ENCODE assay signal across 21 cellular contexts in genomic region chr12:9241301-9241700, GRCh38. TPM values are rescaled to one million over a fixed set of nuclear protein-coding genes. Genes with fewer than 3 reads are reported as not detected.
DNase-seq lines count a peak whose midpoint lies in the region; ATAC-seq, FAIRE-seq and TF ChIP-seq lines count a peak whose summit lies in the region.
"Had no signal": no experiment of that assay in that cellular context is flagged by ENCODE, and none has a peak within 500 bp of the region (broad histone marks: within the 10 kb centered on the region; RNA-seq: fewer than 3 reads in every experiment).

No MANE protein-coding gene starts in this region.

- no peak for FAIRE-seq in HepG2 (lab: Jason Lieb, UNC)
- FAIRE-seq: A549, GM12891, GM18507 had no signal

- no peak for TF ChIP-seq RAD21 in HepG2 (CRISPR knock-in tag; IDR thresholded peaks at IDR 0.05)

- H3K9me2 ChIP-seq in GM23338 (ENCODE audit: insufficient read depth), result no peaks in the 10 kb centered on the region

- H3K27ac Mint-ChIP-seq in GM23338, result no peak overlapping the region

- H3K79me2 ChIP-seq in GM23338 (replicated peaks; ENCODE audit: insufficient read depth) (no peaks in the 10 kb centered on the region), HepG2 (ENCODE audit: insufficient read depth, low read length) (no peaks in the 10 kb centered on the region)

- ATAC-seq in heart left ventricle, result no peak
- no peak for ATAC-seq in Right ventricle myocardium superior (ENCODE audit: poor library complexity)
- no peak for ATAC-seq in GM23338
- peak; percentile 67 for ATAC-seq in HepG2
- no peak for ATAC-seq in GM21723 (IDR thresholded peaks at IDR 0.05; ENCODE audit: unreplicated experiment)
- ATAC-seq in HG03565 (IDR thresholded peaks at IDR 0.05; ENCODE audit: unreplicated experiment), result no peak
- ATAC-seq: A549 had no signal

- DNase-seq in heart left ventricle (no peak), Right ventricle myocardium superior (no peak), GM23338 (ENCODE audit: low spot score) (no peak), HepG2 (ENCODE audit: low spot score) (no peak), substantia nigra (lab: John Stamatoyannopoulos, UW) (peak in 2 of 49 donors; percentile 2 to 36), foreskin melanocyte (no peak)
- DNase-seq: COR-L47, GF-D8, GM23248, KG1, NCI-H1436 treated with DMSO at 0.1 percent for 48 hours, NCI-H2029 treated with DMSO at 0.1 percent for 48 hours, NCI-H748 treated with DMSO at 0.1 percent for 48 hours had no signal

- no peaks in the 10 kb centered on the region for H3K27me3 ChIP-seq in heart left ventricle
- H3K27me3 ChIP-seq in GM23338 (ENCODE audit: insufficient read depth), result no peaks in the 10 kb centered on the region
- no peaks in the 10 kb centered on the region for H3K27me3 ChIP-seq in HepG2 (ENCODE audit: control insufficient read depth in 1 of 2, insufficient read depth in 2 of 2, low read length in 2 of 2)

- H3K9ac ChIP-seq in HepG2 (ENCODE audit: insufficient read depth, low read depth, low read length), result no peak overlapping the region
- H3K9ac ChIP-seq: GM23248 had no signal

- H3K4me2 ChIP-seq in GM23338 (no peak overlapping the region), HepG2 (ENCODE audit: low read depth, low read length) (no peak overlapping the region)
- H3K4me2 ChIP-seq: A549 had no signal

- WGBS in heart left ventricle, 4 donors, result 76 to 94% (median 86%) methylated on average over 3 of the region's 3 CpGs
- WGBS in HepG2 (ENCODE audit: low lambda C conversion rate), result 23% methylated on average over 3 of the region's 3 CpGs

- H2AFZ ChIP-seq in GM23338 (peak overlapping the region; percentile 91; the same call in 1 of the 2 replicates), HepG2 (ENCODE audit: low read length) (no peak overlapping the region)
- H2AFZ ChIP-seq: GM23248 had no signal

- no peaks in the 10 kb centered on the region for H3K9me3 Mint-ChIP-seq in GM23338

- TF ChIP-seq EP300 in HepG2 (IDR thresholded peaks at IDR 0.05; ENCODE audit: low read depth in 2 of 2, low read length in 2 of 2), result peak in 1 of 2 experiments; percentile 37; a peak in 1 of 4 replicates
- no peak for TF ChIP-seq EP300 in HepG2 (CRISPR knock-in tag; IDR thresholded peaks at IDR 0.05; ENCODE audit: borderline replicate concordance)

- no peak overlapping the region for H3K4me3 Mint-ChIP-seq in GM23338

- in situ Hi-C loops in HepG2 (cut with HindIII; ENCODE audit: extremely low pct_ligation_motif_present, low pct_unique_long_range_greater_than_20kb), result no loop called here

- H3F3A ChIP-seq in GM23338 (replicated peaks; ENCODE audit: low read depth), result no peaks in the 10 kb centered on the region

- H3K4me3 ChIP-seq in heart left ventricle, result peak overlapping the region in 6 of 12 donors; percentile 38 to 63 (median 56)
- H3K4me3 ChIP-seq in GM23338, result no peak overlapping the region
- no peak overlapping the region for H3K4me3 ChIP-seq in HepG2 (replicated peaks in 1 of 3; ENCODE audit: insufficient read depth in 1 of 3, low read depth in 2 of 3, low read length in 3 of 3)
- H3K4me3 ChIP-seq: A549, GM23248 had no signal

- H4K20me1 ChIP-seq in GM23338 (replicated peaks; ENCODE audit: insufficient read depth) (no peaks in the 10 kb centered on the region), HepG2 (ENCODE audit: insufficient read depth, low read length) (no peaks in the 10 kb centered on the region)

- no TSS peak for BruUV-seq in HepG2 (replicated peaks; lab: Mats Ljungman, UMichigan)

- intact Hi-C loops in heart left ventricle (cut with DNase I), result loop anchor here in 5 of 10 donors (2.0 to 10.0 kb wide), 4 partner anchors 74 to 126 kb away; partner anchors contain the start of gene A2M (in 5 of the 5)
- intact Hi-C loops in Right ventricle myocardium superior (cut with DNase I), result loop anchor here (5.0 kb wide), 1 partner anchor 124 kb away; the partner anchor contains the start of gene A2M
- intact Hi-C loops in HepG2 (cut with micrococcal nuclease; ENCODE audit: unreplicated experiment), result no loop called here

- no peak for TF ChIP-seq POLR2A in heart left ventricle (IDR thresholded peaks at IDR 0.05)
- no peak for TF ChIP-seq POLR2A in HepG2 (IDR thresholded peaks at IDR 0.05; ENCODE audit: insufficient read depth in 1 of 2, low read depth in 2 of 2, low read length in 2 of 2)

- CTCF ChIA-PET in HepG2 (lab: Yijun Ruan, JAX; ENCODE audit: low intra/inter-chr PET ratio, low total read pairs), result no interaction called here

- no peaks in the 10 kb centered on the region for H3K36me3 Mint-ChIP-seq in GM23338 (ENCODE audit: low read depth)

- POLR2A ChIA-PET in HepG2 (lab: Yijun Ruan, JAX), result no interaction called here

- H3K36me3 ChIP-seq in heart left ventricle (no peaks in the 10 kb centered on the region), GM23338 (ENCODE audit: insufficient read depth) (no peaks in the 10 kb centered on the region), HepG2 (replicated peaks in 1 of 2; ENCODE audit: control insufficient read depth in 1 of 2, insufficient read depth in 2 of 2, low read length in 2 of 2) (no peaks in the 10 kb centered on the region)

- H3K4me1 ChIP-seq in heart left ventricle (peaks cover 0 to 11% (median 0%) of the 10 kb centered on the region in 12 donors), GM23338 (ENCODE audit: insufficient read depth) (no peaks in the 10 kb centered on the region), HepG2 (ENCODE audit: insufficient read depth, low read length) (peaks cover 47% of the 10 kb centered on the region)
- H3K4me1 ChIP-seq: A549 had no signal

- no peak for TF ChIP-seq CTCF in heart left ventricle (IDR thresholded peaks at IDR 0.05)
- TF ChIP-seq CTCF in GM23338 (conservative IDR thresholded peaks at IDR 0.05; ENCODE audit: low read depth in 2 of 2), result no peak
- TF ChIP-seq CTCF in HepG2 (CRISPR knock-in tag; IDR thresholded peaks at IDR 0.05), result no peak

- H3K27ac ChIP-seq in heart left ventricle, result peak overlapping the region in 7 of 12 donors; percentile 54 to 86 (median 77)
- no peak overlapping the region for H3K27ac ChIP-seq in GM23338 (ENCODE audit: low read depth)
- no peak overlapping the region for H3K27ac ChIP-seq in HepG2 (ENCODE audit: extremely low read length, insufficient read depth, low read length)
- H3K27ac ChIP-seq in substantia nigra (ENCODE audit: low read depth, low read length, poor library complexity, severe bottlenecking), result peak overlapping the region; percentile 48
- H3K27ac ChIP-seq: A549, GM23248 had no signal

- peaks cover 6% of the 10 kb centered on the region; the same call in 2 of the 3 replicates for H3K4me1 Mint-ChIP-seq in GM23338

- H3K9me3 ChIP-seq in heart left ventricle (no peaks in the 10 kb centered on the region), HepG2 (ENCODE audit: low read length) (no peaks in the 10 kb centered on the region)
- H3K9me3 ChIP-seq: A549 had no signal

- peaks cover 3% of the 10 kb centered on the region for H3K27me3 Mint-ChIP-seq in GM23338 (ENCODE audit: insufficient read depth, low read depth, poor library complexity)

TF ChIP-seq in GM23338, 12 proteins besides CTCF, POLR2A, EP300 and RAD21 (continues in another document):
- TF ChIP-seq ETS1 (IDR thresholded peaks at IDR 0.05), result no peak

TF ChIP-seq in HepG2, 621 proteins besides CTCF, POLR2A, EP300 and RAD21 (continues in another document):
- peak; percentile 75 for TF ChIP-seq HNF4A (CRISPR knock-in tag; IDR thresholded peaks at IDR 0.05)
- 0 out of 2 replicates have a peak, but pooled peaks have one; percentile 40 for TF ChIP-seq ZMYM3 (CRISPR knock-in tag; IDR thresholded peaks at IDR 0.05)
- TF ChIP-seq, protein P1, sequence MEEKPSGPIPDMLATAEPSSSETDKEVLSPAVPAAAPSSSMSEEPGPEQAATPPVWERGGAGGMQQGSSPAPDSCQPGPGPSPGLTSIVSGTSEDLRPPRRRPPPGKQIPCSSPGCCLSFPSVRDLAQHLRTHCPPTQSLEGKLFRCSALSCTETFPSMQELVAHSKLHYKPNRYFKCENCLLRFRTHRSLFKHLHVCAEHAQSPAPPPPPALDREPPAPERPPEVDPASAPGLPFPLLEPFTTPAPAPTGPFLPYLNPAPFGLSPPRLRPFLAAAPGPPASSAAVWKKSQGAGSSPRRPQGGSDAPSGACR (CRISPR knock-in tag; IDR thresholded peaks at IDR 0.05), result no peak
- no peak for TF ChIP-seq JUNB (CRISPR knock-in tag; IDR thresholded peaks at IDR 0.05; ENCODE audit: borderline replicate concordance)
- TF ChIP-seq TSC22D2 (CRISPR knock-in tag; IDR thresholded peaks at IDR 0.05; ENCODE audit: borderline replicate concordance), result no peak
- TF ChIP-seq ZNF629 (CRISPR knock-in tag; conservative IDR thresholded peaks at IDR 0.05), result peak; percentile 70
- TF ChIP-seq TAF1 (CRISPR knock-in tag; IDR thresholded peaks at IDR 0.05), result no peak

RNA-seq across cellular contexts. Expression of gene PZP, which starts 33.1 kb away (rescaled TPM):
- total RNA-seq in heart left ventricle (1 to 10 TPM in 1 of 9 donors, under 1 TPM in 7, not detected in 1; 0.08 to 1.1 (median 0.64) TPM), Right ventricle myocardium superior (1.3 TPM), HepG2 (2016; rRNA removed; fragmentation: Illumina TruSeq; extraction: Trizol) (0.89 and 1.1 TPM in 2 replicates)
- polyA plus RNA-seq in heart left ventricle (under 1 TPM; 0.12 to 0.42 TPM), GM23338 (2016; fragmentation: Nextera tagmentation; extraction: Ambion mirVana) (0.33 and 0.92 TPM in 2 replicates), HepG2 (2011; rRNA removed) (0.07 and 0.50 TPM in 2 replicates)
- total RNA-seq in GM23338 (2014; rRNA removed; shearing (Covaris generic)), result 0.43 TPM in 1 of 2 replicates, not detected in the other
- 0.26 TPM in 1 of 2 replicates, not detected in the other for total RNA-seq in HepG2 (2016; cell fraction: cytosol; rRNA removed; fragmentation: Illumina TruSeq; extraction: Trizol; ENCODE audit: low read depth)
- 0.12 and 0.63 TPM in 2 replicates for total RNA-seq in HepG2 (2016; cell fraction: insoluble cytoplasmic fraction; rRNA removed; fragmentation: Illumina TruSeq; extraction: Trizol)
- 0.09 TPM in 1 of 2 replicates, not detected in the other for total RNA-seq in HepG2 (2016; cell fraction: membrane; rRNA removed; fragmentation: Illumina TruSeq; extraction: Trizol)
- total RNA-seq in HepG2 (2016; cell fraction: nucleus; rRNA removed; fragmentation: Illumina TruSeq; extraction: Trizol), result 1.1 TPM in 2 replicates
- polyA plus RNA-seq in HepG2 (2011; cell fraction: cytosol; rRNA removed), result 0.04 TPM in 1 of 2 replicates, not detected in the other
- polyA plus RNA-seq in HepG2 (2011; cell fraction: nucleus; rRNA removed), result 0.09 and 0.16 TPM in 2 replicates
- 0.75 and 0.97 TPM in 2 replicates for polyA plus RNA-seq in HepG2 (2012)
- polyA plus RNA-seq in HepG2 (2016; cell fraction: cytosol; fragmentation: Illumina TruSeq; extraction: Trizol; ENCODE audit: low read depth), result 0.17 and 0.20 TPM in 2 replicates
- 0.84 and 1.7 TPM in 2 replicates for polyA plus RNA-seq in HepG2 (2016; cell fraction: insoluble cytoplasmic fraction; fragmentation: Illumina TruSeq; extraction: Trizol; ENCODE audit: low read depth)
- polyA plus RNA-seq in HepG2 (2016; cell fraction: membrane; fragmentation: Illumina TruSeq; extraction: Trizol; ENCODE audit: low read depth), result 0.21 and 0.30 TPM in 2 replicates
- polyA plus RNA-seq in HepG2 (2016; cell fraction: nucleus; fragmentation: Illumina TruSeq; extraction: Trizol; ENCODE audit: insufficient read depth, low read depth), result 0.86 and 1.7 TPM in 2 replicates
- 0.20 TPM in 1 of 2 replicates, not detected in the other for polyA minus RNA-seq in HepG2 (2011; rRNA and poly(A)+ RNA removed; ENCODE audit: low replicate concordance)
- polyA minus RNA-seq in HepG2 (2011; cell fraction: cytosol; rRNA and poly(A)+ RNA removed), result not detected in 2 replicates
- 0.25 and 0.26 TPM in 2 replicates for polyA minus RNA-seq in HepG2 (2011; cell fraction: nucleus; rRNA and poly(A)+ RNA removed)
- total RNA-seq: Daoy, GM23248, NCI-H460, RPMI7951 had no signal
- polyA plus RNA-seq: A549, GM23248 had no signal

Comparison
In these comparisons a context has a peak if more than half of its experiments do, and no peak if none do; other contexts are left out.
1. H3K27ac ChIP-seq: peak in heart left ventricle (7 of 12) and substantia nigra (single experiment); none in GM23338 (single experiment) and HepG2 (single experiment).